Comparison of ENCODE assay signal across 16 cellular contexts in the genomic region with DNA sequence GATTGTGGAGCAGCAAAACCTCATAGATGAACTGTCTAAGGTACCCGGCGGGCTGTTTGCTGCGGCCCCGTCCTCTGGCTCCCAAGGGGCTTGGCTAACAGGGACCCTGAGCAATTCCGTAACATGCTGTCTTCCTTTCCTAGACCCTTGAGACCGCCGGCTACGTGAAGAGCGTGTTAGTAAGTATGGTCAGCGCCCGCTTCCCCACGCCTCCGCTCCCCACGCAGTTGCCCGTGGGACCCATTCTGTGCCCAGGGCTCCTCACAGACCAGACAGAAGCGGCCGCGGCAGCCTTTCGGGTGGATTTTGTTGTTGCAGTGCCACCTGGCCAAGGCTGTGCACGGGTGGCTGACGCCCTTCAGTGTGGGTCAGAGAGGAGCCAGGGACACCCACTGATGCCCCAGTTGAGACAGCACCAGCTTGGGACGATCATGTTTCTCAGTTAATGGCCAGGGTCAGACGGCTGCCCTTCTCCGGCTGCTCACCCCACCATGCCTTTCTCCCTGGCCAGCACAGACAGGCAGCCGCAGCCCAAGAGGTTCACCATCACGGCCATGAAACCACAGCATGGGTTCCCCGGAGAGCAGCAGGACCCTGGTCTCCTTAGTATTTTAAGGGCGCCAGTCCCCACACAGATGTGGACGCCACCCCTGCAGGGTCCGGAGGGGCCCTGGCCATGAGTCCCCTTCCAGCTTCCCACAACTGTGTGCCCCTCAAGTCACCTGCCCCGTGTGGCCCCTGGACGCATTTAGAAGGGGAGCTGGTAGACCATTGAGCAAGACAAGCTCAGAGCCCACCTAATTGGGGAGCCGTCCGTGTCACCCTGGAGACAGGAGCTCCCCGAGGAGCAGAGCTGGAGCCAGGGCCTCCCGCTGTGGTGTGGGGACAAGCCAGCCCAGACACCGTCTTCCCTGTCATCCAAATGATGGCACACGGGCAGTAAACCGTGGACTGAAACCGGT.
"Had no signal": no experiment of that assay in that cellular context is flagged by ENCODE, and none has a peak within 500 bp of the region (broad histone marks: within the 10 kb centered on the region; RNA-seq: fewer than 3 reads in every experiment).

No MANE protein-coding gene starts in this region.

- H3K27ac Mint-ChIP-seq: activated CD8-positive, alpha-beta T cell treated with anti-CD3 and anti-CD28 coated beads, Interleukin-2, amount 10 ng/mL, durations not matched to agents 7 days and 5 days; activated T-helper 1 cell treated with anti-CD3 and anti-CD28 coated beads, Interleukin-12 subunit alpha, Interleukin-12 subunit beta, Interleukin-2, Interleukin-4 antibody, amounts not matched to agents 30 ng/mL and 10 ng/mL and 1 ng/mL, durations not matched to agents 14 hours and 24 hours and 36 hours had no signal

- H3K36me3 ChIP-seq: pancreas, transverse colon had no signal

- H3K4me3 ChIP-seq: pancreas, transverse colon had no signal

- ATAC-seq: activated CD8-positive, alpha-beta T cell treated with anti-CD3 and anti-CD28 coated beads, Interleukin-2, amount 10 ng/mL, durations not matched to agents 7 days and 5 days; pancreas had no signal

- H3K4me3 Mint-ChIP-seq: activated CD8-positive, alpha-beta T cell treated with anti-CD3 and anti-CD28 coated beads, Interleukin-2, amount 10 ng/mL, durations not matched to agents 7 days and 5 days; activated T-helper 1 cell treated with anti-CD3 and anti-CD28 coated beads, Interleukin-12 subunit alpha, Interleukin-12 subunit beta, Interleukin-2, Interleukin-4 antibody, amounts not matched to agents 30 ng/mL and 10 ng/mL and 1 ng/mL, durations not matched to agents 14 hours and 24 hours and 36 hours had no signal

- DNase-seq: activated CD4-positive, alpha-beta T cell treated with anti-CD3 and anti-CD28 coated beads for 48 hours; activated CD8-positive, alpha-beta T cell treated with anti-CD3 and anti-CD28 coated beads, Interleukin-2, amount 10 ng/mL, durations not matched to agents 7 days and 5 days; activated naive CD4-positive, alpha-beta T cell treated with Interleukin-2 at 50 U/mL for 16 hours; anterior cingulate cortex; cerebellar nuclear complex; dermis blood vessel endothelial cell; foreskin melanocyte; SHP77; SK-N-SH; stimulated activated CD4-positive, alpha-beta T cell treated with anti-CD3 and anti-CD28 coated beads, Interleukin-4, amount 100 ng/mL, for 24 hours; stimulated activated naive CD4-positive, alpha-beta T cell; substantia nigra; transverse colon had no signal

- H3K9me3 Mint-ChIP-seq: activated T-helper 1 cell treated with anti-CD3 and anti-CD28 coated beads, Interleukin-12 subunit alpha, Interleukin-12 subunit beta, Interleukin-2, Interleukin-4 antibody, amounts not matched to agents 30 ng/mL and 10 ng/mL and 1 ng/mL, durations not matched to agents 14 hours and 24 hours and 36 hours had no signal

- H3K27ac ChIP-seq: epithelial cell of prostate, pancreas, transverse colon had no signal

- H3K9me3 ChIP-seq: pancreas, SK-N-SH, transverse colon had no signal

- H3K4me1 ChIP-seq: pancreas, transverse colon had no signal
